In genomic region chr7:73668103-73668937, GRCh38 we compare ENCODE assay signal across 8 cellular contexts. TPM values are rescaled to one million over a fixed set of nuclear protein-coding genes. Genes with fewer than 3 reads are reported as not detected.
DNase-seq lines count a peak whose midpoint lies in the region; ATAC-seq, FAIRE-seq and TF ChIP-seq lines count a peak whose summit lies in the region.

No MANE protein-coding gene starts in this region.

- no peaks in the 10 kb centered on the region for H3K27me3 ChIP-seq in SU-DHL-6 (ENCODE audit: low read length)
- H3K27me3 ChIP-seq in left ventricle myocardium inferior (ENCODE audit: low read depth): no peaks in the 10 kb centered on the region
- no peaks in the 10 kb centered on the region for H3K27me3 ChIP-seq in skeletal muscle tissue (ENCODE audit: control insufficient read depth in 3 of 3, insufficient read depth in 3 of 3, low read length in 3 of 3)
- H3K27me3 ChIP-seq in foreskin keratinocyte: peaks cover 9% of the 10 kb centered on the region

- peaks cover 21% of the 10 kb centered on the region; the same call in 1 of the 2 replicates for H3K4me1 ChIP-seq in ES-I3 (ENCODE audit: insufficient read depth, low read length)
- H3K4me1 ChIP-seq in left ventricle myocardium inferior: peaks cover 17% of the 10 kb centered on the region
- H3K4me1 ChIP-seq in skeletal muscle tissue (ENCODE audit: control insufficient read depth in 3 of 3, insufficient read depth in 3 of 3, low read length in 3 of 3): peaks cover 5 to 10% (median 7%) of the 10 kb centered on the region in 3 donors
- H3K4me1 ChIP-seq in foreskin keratinocyte: no peaks in the 10 kb centered on the region

- H3K27ac ChIP-seq in SU-DHL-6 (ENCODE audit: low read depth, low read length): no peak overlapping the region
- no peak overlapping the region for H3K27ac ChIP-seq in left ventricle myocardium inferior (replicated peaks)
- H3K27ac ChIP-seq in skeletal muscle tissue (ENCODE audit: low read depth, low read length): no peak overlapping the region
- no peak overlapping the region for H3K27ac ChIP-seq in foreskin keratinocyte

- intact Hi-C loops in left ventricle myocardium inferior (cut with micrococcal nuclease): no loop called here

- H3K9ac ChIP-seq in ES-I3 (ENCODE audit: low read depth, low read length) (peak overlapping the region; percentile 68), SU-DHL-6 (ENCODE audit: low read length) (peak overlapping the region; percentile 44; the same call in 1 of the 2 replicates), skeletal muscle tissue (ENCODE audit: low read depth in 1 of 3, low read length in 3 of 3) (peak overlapping the region; percentile 67 to 74 (median 70))

- H3K36me3 ChIP-seq in ES-I3 (ENCODE audit: insufficient read depth, low read length) (no peaks in the 10 kb centered on the region), SU-DHL-6 (ENCODE audit: low read length) (no peaks in the 10 kb centered on the region), left ventricle myocardium inferior (no peaks in the 10 kb centered on the region), skeletal muscle tissue (ENCODE audit: control insufficient read depth in 3 of 3, insufficient read depth in 3 of 3, low read length in 3 of 3) (no peaks in the 10 kb centered on the region)

- peak overlapping the region; percentile 90 for H3K4me2 ChIP-seq in SU-DHL-6 (ENCODE audit: low read depth, low read length, poor library complexity, severe bottlenecking)

- H3K4me3 ChIP-seq in SU-DHL-6 (ENCODE audit: insufficient read depth, low read length, poor library complexity, severe bottlenecking) (peak overlapping the region; percentile 54), left ventricle myocardium inferior (peak overlapping the region; percentile 73), skeletal muscle tissue (ENCODE audit: low read length in 3 of 3) (peak overlapping the region; percentile 64 to 68 (median 67))

- ATAC-seq in HG02642 (IDR thresholded peaks at IDR 0.05; ENCODE audit: poor library complexity, unreplicated experiment): peak; percentile 12
- ATAC-seq in foreskin keratinocyte: no peak

- FAIRE-seq in RCC 7860 (lab: Jason Lieb, UNC): no peak

- H3K79me2 ChIP-seq in SU-DHL-6 (ENCODE audit: insufficient read depth, low read length): no peaks in the 10 kb centered on the region

- H4K20me1 ChIP-seq in SU-DHL-6 (ENCODE audit: low read depth, low read length): no peaks in the 10 kb centered on the region

- H3K9me2 ChIP-seq in SU-DHL-6 (replicated peaks; ENCODE audit: insufficient read depth, low read length): no peaks in the 10 kb centered on the region

- TF ChIP-seq CTCF in SU-DHL-6 (IDR thresholded peaks at IDR 0.05; ENCODE audit: insufficient read depth, low read length, poor library complexity, severe bottlenecking): no peak
- no peak for TF ChIP-seq CTCF in left ventricle myocardium inferior (IDR thresholded peaks at IDR 0.05; ENCODE audit: borderline replicate concordance)
- no peak for TF ChIP-seq CTCF in foreskin keratinocyte (conservative IDR thresholded peaks at IDR 0.05)

- H2AFZ ChIP-seq in SU-DHL-6 (ENCODE audit: low read depth, low read length, severe bottlenecking): peak overlapping the region; percentile 60

- DNase-seq in left ventricle myocardium inferior (no peak), RCC 7860 (ENCODE audit: low spot score) (no peak), foreskin keratinocyte (no peak), NCI-H774 (lab: John Stamatoyannopoulos, UW) (no peak)

- no peaks in the 10 kb centered on the region for H3K9me3 ChIP-seq in ES-I3 (ENCODE audit: control insufficient read depth, insufficient read depth, low read length)
- H3K9me3 ChIP-seq in SU-DHL-6 (ENCODE audit: insufficient read depth, low read length): 0 out of 2 replicates have a peak, but pooled peaks cover under 1% of the 10 kb centered on the region
- peaks cover 3% of the 10 kb centered on the region for H3K9me3 ChIP-seq in left ventricle myocardium inferior (replicated peaks)
- H3K9me3 ChIP-seq in skeletal muscle tissue (ENCODE audit: control insufficient read depth in 3 of 3, low read length in 3 of 3): peaks cover 0 to under 1% (median 0%) of the 10 kb centered on the region in 3 donors

- no peaks in the 10 kb centered on the region for H3F3A ChIP-seq in SU-DHL-6 (ENCODE audit: insufficient read depth)

RNA-seq across cellular contexts. Expression of gene VPS37D, which starts 0.7 kb away (rescaled TPM):
- total RNA-seq in left ventricle myocardium inferior (3.1 TPM), skeletal muscle tissue (3.1 TPM), foreskin keratinocyte (1.4 and 2.1 TPM in 2 replicates)
- polyA plus RNA-seq in foreskin keratinocyte: 1.4 and 2.5 TPM in 2 replicates

RNA-seq across cellular contexts. Expression of gene DNAJC30, which starts 14.9 kb away (rescaled TPM):
- total RNA-seq in left ventricle myocardium inferior (14.0 TPM), skeletal muscle tissue (1.6 TPM), foreskin keratinocyte (4.1 and 4.2 TPM in 2 replicates)
- polyA plus RNA-seq in foreskin keratinocyte: 8.3 and 8.5 TPM in 2 replicates

RNA-seq across cellular contexts. Expression of gene BUD23, which starts 15.1 kb away (rescaled TPM):
- total RNA-seq in left ventricle myocardium inferior (65.0 TPM), skeletal muscle tissue (45.4 TPM), foreskin keratinocyte (55.8 and 55.9 TPM in 2 replicates)
- 93.8 and 94.2 TPM in 2 replicates for polyA plus RNA-seq in foreskin keratinocyte

RNA-seq across cellular contexts. Expression of gene MLXIPL, which starts 44.0 kb away (rescaled TPM):
- total RNA-seq in left ventricle myocardium inferior (0.41 TPM), skeletal muscle tissue (1.6 TPM), foreskin keratinocyte (0.32 and 0.61 TPM in 2 replicates)
- 0.31 and 1.3 TPM in 2 replicates for polyA plus RNA-seq in foreskin keratinocyte

RNA-seq across cellular contexts. Expression of gene STX1A, which starts 51.1 kb away (rescaled TPM):
- total RNA-seq in left ventricle myocardium inferior (2.9 TPM), skeletal muscle tissue (8.4 TPM), foreskin keratinocyte (15.9 and 20.1 TPM in 2 replicates)
- polyA plus RNA-seq in foreskin keratinocyte: 15.4 and 20.1 TPM in 2 replicates
